1 cellular context compared by ENCODE assay signal in the genomic region with DNA sequence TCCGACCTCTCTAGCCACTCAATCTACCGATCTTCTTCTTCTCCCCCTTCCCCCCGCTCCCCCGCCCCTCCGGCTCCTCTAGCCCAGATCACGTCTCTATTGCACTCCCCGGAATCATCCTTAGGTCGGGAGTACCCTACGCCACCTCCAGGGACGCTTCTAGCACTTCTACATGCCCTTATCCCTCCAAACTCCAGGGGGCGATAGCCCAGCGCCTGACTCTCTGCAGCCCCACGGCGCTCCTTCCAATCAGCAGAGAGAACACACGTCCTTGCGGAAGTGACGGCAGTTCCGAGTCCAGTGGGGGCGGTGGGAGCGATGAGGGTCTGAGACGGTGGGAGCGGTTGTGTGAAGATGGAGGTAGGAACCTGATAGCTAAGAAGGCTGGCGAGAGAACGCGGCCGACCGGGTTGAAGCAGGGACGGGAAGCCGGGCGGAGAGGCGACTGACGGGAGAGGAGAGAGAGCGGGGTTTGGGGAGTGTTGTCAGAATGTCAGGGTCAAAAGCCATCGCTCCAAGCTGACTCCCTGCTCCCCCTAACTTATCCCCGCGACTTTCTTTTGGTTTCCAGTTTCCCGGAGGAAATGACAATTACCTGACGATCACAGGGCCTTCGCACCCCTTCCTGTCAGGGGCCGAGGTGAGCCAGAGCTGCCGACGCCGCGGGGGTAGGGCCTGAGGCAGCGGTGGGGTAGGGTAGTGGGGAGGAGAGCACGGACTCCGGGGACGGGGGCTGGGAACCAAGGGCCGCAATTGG.
TF ChIP-seq lines count a peak whose summit lies in the region.

A gene (minus strand): TSS at position 35 of the 757 bp plus-strand sequence. CDS start 87 bp downstream, outside the sequence.
A gene (plus strand): TSS at position 271 of the 757 bp plus-strand sequence. CDS start 84 bp downstream, at position 355.

TF ChIP-seq in HepG2, 621 proteins besides CTCF, POLR2A, EP300 and RAD21 (continued from another document and continues in another):
- TF ChIP-seq, protein P1, sequence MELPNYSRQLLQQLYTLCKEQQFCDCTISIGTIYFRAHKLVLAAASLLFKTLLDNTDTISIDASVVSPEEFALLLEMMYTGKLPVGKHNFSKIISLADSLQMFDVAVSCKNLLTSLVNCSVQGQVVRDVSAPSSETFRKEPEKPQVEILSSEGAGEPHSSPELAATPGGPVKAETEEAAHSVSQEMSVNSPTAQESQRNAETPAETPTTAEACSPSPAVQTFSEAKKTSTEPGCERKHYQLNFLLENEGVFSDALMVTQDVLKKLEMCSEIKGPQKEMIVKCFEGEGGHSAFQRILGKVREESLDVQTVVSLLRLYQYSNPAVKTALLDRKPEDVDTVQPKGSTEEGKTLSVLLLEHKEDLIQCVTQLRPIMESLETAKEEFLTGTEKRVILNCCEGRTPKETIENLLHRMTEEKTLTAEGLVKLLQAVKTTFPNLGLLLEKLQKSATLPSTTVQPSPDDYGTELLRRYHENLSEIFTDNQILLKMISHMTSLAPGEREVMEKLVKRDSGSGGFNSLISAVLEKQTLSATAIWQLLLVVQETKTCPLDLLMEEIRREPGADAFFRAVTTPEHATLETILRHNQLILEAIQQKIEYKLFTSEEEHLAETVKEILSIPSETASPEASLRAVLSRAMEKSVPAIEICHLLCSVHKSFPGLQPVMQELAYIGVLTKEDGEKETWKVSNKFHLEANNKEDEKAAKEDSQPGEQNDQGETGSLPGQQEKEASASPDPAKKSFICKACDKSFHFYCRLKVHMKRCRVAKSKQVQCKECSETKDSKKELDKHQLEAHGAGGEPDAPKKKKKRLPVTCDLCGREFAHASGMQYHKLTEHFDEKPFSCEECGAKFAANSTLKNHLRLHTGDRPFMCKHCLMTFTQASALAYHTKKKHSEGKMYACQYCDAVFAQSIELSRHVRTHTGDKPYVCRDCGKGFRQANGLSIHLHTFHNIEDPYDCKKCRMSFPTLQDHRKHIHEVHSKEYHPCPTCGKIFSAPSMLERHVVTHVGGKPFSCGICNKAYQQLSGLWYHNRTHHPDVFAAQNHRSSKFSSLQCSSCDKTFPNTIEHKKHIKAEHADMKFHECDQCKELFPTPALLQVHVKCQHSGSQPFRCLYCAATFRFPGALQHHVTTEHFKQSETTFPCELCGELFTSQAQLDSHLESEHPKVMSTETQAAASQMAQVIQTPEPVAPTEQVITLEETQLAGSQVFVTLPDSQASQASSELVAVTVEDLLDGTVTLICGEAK (IDR thresholded peaks at IDR 0.05), result peak; percentile 52; the same call in 1 of the 2 replicates
- TF ChIP-seq, protein P1 (CRISPR knock-in tag; IDR thresholded peaks at IDR 0.05), result peak; percentile 36; the same call in 1 of the 2 replicates
- TF ChIP-seq, protein P2, sequence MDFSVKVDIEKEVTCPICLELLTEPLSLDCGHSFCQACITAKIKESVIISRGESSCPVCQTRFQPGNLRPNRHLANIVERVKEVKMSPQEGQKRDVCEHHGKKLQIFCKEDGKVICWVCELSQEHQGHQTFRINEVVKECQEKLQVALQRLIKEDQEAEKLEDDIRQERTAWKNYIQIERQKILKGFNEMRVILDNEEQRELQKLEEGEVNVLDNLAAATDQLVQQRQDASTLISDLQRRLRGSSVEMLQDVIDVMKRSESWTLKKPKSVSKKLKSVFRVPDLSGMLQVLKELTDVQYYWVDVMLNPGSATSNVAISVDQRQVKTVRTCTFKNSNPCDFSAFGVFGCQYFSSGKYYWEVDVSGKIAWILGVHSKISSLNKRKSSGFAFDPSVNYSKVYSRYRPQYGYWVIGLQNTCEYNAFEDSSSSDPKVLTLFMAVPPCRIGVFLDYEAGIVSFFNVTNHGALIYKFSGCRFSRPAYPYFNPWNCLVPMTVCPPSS (IDR thresholded peaks at IDR 0.05), result no peak
- peak; percentile 91 for TF ChIP-seq NFYB (CRISPR knock-in tag; IDR thresholded peaks at IDR 0.05)
- TF ChIP-seq, protein P3, sequence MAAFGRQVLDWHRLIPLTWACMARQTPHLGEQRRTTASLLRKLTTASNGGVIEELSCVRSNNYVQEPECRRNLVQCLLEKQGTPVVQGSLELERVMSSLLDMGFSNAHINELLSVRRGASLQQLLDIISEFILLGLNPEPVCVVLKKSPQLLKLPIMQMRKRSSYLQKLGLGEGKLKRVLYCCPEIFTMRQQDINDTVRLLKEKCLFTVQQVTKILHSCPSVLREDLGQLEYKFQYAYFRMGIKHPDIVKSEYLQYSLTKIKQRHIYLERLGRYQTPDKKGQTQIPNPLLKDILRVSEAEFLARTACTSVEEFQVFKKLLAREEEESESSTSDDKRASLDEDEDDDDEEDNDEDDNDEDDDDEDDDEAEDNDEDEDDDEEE (CRISPR knock-in tag; IDR thresholded peaks at IDR 0.05), result no peak
- TF ChIP-seq, protein P4, sequence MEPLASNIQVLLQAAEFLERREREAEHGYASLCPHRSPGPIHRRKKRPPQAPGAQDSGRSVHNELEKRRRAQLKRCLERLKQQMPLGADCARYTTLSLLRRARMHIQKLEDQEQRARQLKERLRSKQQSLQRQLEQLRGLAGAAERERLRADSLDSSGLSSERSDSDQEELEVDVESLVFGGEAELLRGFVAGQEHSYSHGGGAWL (CRISPR knock-in tag; IDR thresholded peaks at IDR 0.05), result peak; percentile 44; the same call in 1 of the 2 replicates
- TF ChIP-seq, protein P5, sequence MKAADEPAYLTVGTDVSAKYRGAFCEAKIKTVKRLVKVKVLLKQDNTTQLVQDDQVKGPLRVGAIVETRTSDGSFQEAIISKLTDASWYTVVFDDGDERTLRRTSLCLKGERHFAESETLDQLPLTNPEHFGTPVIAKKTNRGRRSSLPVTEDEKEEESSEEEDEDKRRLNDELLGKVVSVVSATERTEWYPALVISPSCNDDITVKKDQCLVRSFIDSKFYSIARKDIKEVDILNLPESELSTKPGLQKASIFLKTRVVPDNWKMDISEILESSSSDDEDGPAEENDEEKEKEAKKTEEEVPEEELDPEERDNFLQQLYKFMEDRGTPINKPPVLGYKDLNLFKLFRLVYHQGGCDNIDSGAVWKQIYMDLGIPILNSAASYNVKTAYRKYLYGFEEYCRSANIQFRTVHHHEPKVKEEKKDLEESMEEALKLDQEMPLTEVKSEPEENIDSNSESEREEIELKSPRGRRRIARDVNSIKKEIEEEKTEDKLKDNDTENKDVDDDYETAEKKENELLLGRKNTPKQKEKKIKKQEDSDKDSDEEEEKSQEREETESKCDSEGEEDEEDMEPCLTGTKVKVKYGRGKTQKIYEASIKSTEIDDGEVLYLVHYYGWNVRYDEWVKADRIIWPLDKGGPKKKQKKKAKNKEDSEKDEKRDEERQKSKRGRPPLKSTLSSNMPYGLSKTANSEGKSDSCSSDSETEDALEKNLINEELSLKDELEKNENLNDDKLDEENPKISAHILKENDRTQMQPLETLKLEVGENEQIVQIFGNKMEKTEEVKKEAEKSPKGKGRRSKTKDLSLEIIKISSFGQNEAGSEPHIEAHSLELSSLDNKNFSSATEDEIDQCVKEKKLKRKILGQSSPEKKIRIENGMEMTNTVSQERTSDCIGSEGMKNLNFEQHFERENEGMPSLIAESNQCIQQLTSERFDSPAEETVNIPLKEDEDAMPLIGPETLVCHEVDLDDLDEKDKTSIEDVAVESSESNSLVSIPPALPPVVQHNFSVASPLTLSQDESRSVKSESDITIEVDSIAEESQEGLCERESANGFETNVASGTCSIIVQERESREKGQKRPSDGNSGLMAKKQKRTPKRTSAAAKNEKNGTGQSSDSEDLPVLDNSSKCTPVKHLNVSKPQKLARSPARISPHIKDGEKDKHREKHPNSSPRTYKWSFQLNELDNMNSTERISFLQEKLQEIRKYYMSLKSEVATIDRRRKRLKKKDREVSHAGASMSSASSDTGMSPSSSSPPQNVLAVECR (CRISPR knock-in tag; IDR thresholded peaks at IDR 0.05; ENCODE audit: borderline replicate concordance), result peak; percentile 96
- TF ChIP-seq ZNF510 (CRISPR knock-in tag; IDR thresholded peaks at IDR 0.05; ENCODE audit: low read depth), result peak; percentile 61; the same call in 1 of the 2 replicates
- TF ChIP-seq, protein P6, sequence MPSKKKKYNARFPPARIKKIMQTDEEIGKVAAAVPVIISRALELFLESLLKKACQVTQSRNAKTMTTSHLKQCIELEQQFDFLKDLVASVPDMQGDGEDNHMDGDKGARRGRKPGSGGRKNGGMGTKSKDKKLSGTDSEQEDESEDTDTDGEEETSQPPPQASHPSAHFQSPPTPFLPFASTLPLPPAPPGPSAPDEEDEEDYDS (CRISPR knock-in tag; IDR thresholded peaks at IDR 0.05), result peak; percentile 85
- TF ChIP-seq, protein P7, sequence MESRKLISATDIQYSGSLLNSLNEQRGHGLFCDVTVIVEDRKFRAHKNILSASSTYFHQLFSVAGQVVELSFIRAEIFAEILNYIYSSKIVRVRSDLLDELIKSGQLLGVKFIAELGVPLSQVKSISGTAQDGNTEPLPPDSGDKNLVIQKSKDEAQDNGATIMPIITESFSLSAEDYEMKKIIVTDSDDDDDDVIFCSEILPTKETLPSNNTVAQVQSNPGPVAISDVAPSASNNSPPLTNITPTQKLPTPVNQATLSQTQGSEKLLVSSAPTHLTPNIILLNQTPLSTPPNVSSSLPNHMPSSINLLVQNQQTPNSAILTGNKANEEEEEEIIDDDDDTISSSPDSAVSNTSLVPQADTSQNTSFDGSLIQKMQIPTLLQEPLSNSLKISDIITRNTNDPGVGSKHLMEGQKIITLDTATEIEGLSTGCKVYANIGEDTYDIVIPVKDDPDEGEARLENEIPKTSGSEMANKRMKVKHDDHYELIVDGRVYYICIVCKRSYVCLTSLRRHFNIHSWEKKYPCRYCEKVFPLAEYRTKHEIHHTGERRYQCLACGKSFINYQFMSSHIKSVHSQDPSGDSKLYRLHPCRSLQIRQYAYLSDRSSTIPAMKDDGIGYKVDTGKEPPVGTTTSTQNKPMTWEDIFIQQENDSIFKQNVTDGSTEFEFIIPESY (CRISPR knock-in tag; IDR thresholded peaks at IDR 0.05), result peak; percentile 71
- TF ChIP-seq, protein P8, sequence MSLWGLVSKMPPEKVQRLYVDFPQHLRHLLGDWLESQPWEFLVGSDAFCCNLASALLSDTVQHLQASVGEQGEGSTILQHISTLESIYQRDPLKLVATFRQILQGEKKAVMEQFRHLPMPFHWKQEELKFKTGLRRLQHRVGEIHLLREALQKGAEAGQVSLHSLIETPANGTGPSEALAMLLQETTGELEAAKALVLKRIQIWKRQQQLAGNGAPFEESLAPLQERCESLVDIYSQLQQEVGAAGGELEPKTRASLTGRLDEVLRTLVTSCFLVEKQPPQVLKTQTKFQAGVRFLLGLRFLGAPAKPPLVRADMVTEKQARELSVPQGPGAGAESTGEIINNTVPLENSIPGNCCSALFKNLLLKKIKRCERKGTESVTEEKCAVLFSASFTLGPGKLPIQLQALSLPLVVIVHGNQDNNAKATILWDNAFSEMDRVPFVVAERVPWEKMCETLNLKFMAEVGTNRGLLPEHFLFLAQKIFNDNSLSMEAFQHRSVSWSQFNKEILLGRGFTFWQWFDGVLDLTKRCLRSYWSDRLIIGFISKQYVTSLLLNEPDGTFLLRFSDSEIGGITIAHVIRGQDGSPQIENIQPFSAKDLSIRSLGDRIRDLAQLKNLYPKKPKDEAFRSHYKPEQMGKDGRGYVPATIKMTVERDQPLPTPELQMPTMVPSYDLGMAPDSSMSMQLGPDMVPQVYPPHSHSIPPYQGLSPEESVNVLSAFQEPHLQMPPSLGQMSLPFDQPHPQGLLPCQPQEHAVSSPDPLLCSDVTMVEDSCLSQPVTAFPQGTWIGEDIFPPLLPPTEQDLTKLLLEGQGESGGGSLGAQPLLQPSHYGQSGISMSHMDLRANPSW (CRISPR knock-in tag; IDR thresholded peaks at IDR 0.05; ENCODE audit: borderline replicate concordance), result peak; percentile 71; the same call in 1 of the 2 replicates
- TF ChIP-seq SOX13 (IDR thresholded peaks at IDR 0.05), result peak; percentile 37; the same call in 1 of the 2 replicates
- TF ChIP-seq SOX13 (CRISPR knock-in tag; conservative IDR thresholded peaks at IDR 0.05 in 1 of 2, IDR thresholded peaks at IDR 0.05 in 1 of 2), result peak; percentile 53 to 58; a peak in 2 of 4 replicates
- TF ChIP-seq NPAS2 (CRISPR knock-in tag; IDR thresholded peaks at IDR 0.05; ENCODE audit: borderline replicate concordance), result no peak
- TF ChIP-seq ADNP (CRISPR knock-in tag; IDR thresholded peaks at IDR 0.05), result no peak
- TF ChIP-seq, protein P9, sequence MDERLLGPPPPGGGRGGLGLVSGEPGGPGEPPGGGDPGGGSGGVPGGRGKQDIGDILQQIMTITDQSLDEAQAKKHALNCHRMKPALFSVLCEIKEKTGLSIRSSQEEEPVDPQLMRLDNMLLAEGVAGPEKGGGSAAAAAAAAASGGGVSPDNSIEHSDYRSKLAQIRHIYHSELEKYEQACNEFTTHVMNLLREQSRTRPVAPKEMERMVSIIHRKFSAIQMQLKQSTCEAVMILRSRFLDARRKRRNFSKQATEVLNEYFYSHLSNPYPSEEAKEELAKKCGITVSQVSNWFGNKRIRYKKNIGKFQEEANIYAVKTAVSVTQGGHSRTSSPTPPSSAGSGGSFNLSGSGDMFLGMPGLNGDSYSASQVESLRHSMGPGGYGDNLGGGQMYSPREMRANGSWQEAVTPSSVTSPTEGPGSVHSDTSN (CRISPR knock-in tag; IDR thresholded peaks at IDR 0.05), result 0 out of 2 replicates have a peak, but pooled peaks have one; percentile 32
